In genomic region chr6:16585805-16586204, GRCh38 we compare ENCODE assay signal across 11 cellular contexts.
DNase-seq lines count a peak whose midpoint lies in the region; ATAC-seq and TF ChIP-seq lines count a peak whose summit lies in the region.
"Had no signal": no experiment of that assay in that cellular context is flagged by ENCODE, and none has a peak within 500 bp of the region (broad histone marks: within the 10 kb centered on the region; RNA-seq: fewer than 3 reads in every experiment).

No MANE protein-coding gene starts in this region.

- intact Hi-C loops in dorsolateral prefrontal cortex (cut with DNase I), result loop anchor here in 1 of 2 donors (5.0 kb wide), 1 partner anchor 41 kb away; no protein-coding TSS in a partner anchor

- no peaks in the 10 kb centered on the region for H3K27me3 ChIP-seq in dorsolateral prefrontal cortex
- H3K27me3 ChIP-seq: SJSA1 had no signal

- ATAC-seq in natural killer cell treated with Interleukin-12 subunit alpha and Interleukin-12 subunit beta and Interleukin-15 and Interleukin-18, amount 100 ng/mL, for 72 hours, result peak in 1 of 2 donors; percentile 48
- no peak for ATAC-seq in GM19455 (IDR thresholded peaks at IDR 0.05; ENCODE audit: unreplicated experiment)
- no peak for ATAC-seq in GM18909 (IDR thresholded peaks at IDR 0.05; ENCODE audit: poor library complexity, unreplicated experiment)
- no peak for ATAC-seq in GM21390 (IDR thresholded peaks at IDR 0.05; ENCODE audit: unreplicated experiment)

- peak; percentile 44 for DNase-seq in AG20443 (ENCODE audit: low spot score)
- peak; percentile 76 to 80 for DNase-seq in Kasumi-1 (lab: John Stamatoyannopoulos, UW)
- no peak for DNase-seq in dorsolateral prefrontal cortex
- DNase-seq in natural killer cell treated with Interleukin-12 subunit alpha and Interleukin-12 subunit beta and Interleukin-15 and Interleukin-18, amount 100 ng/mL, for 72 hours (ENCODE audit: low spot score), result no peak
- no peak for DNase-seq in NCI-H510A treated with DMSO at 0.1 percent for 48 hours (lab: John Stamatoyannopoulos, UW)
- DNase-seq: activated naive CD4-positive, alpha-beta T cell treated with anti-CD3 and anti-CD28 coated beads, Interleukin-2, amount 10 ng/mL, durations not matched to agents 7 days and 5 days; NCI-H446 had no signal

- peak overlapping the region; percentile 58 to 76 for H3K27ac Mint-ChIP-seq in natural killer cell treated with Interleukin-12 subunit alpha and Interleukin-12 subunit beta and Interleukin-15 and Interleukin-18, amount 100 ng/mL, for 72 hours
- H3K27ac Mint-ChIP-seq: activated naive CD4-positive, alpha-beta T cell treated with anti-CD3 and anti-CD28 coated beads, Interleukin-2, amount 10 ng/mL, durations not matched to agents 7 days and 5 days had no signal

- peaks cover 32 to 40% of the 10 kb centered on the region in 2 donors for H3K4me1 Mint-ChIP-seq in natural killer cell treated with Interleukin-12 subunit alpha and Interleukin-12 subunit beta and Interleukin-15 and Interleukin-18, amount 100 ng/mL, for 72 hours (ENCODE audit: low read depth in 2 of 2)

- H3K27ac ChIP-seq in dorsolateral prefrontal cortex, result peak overlapping the region in 47 of 59 donors; percentile 8 to 90 (median 58)
- H3K27ac ChIP-seq: SJSA1 had no signal

- no peaks in the 10 kb centered on the region for H3K27me3 Mint-ChIP-seq in natural killer cell treated with Interleukin-12 subunit alpha and Interleukin-12 subunit beta and Interleukin-15 and Interleukin-18, amount 100 ng/mL, for 72 hours
- H3K27me3 Mint-ChIP-seq: activated naive CD4-positive, alpha-beta T cell treated with anti-CD3 and anti-CD28 coated beads, Interleukin-2, amount 10 ng/mL, durations not matched to agents 7 days and 5 days had no signal

- TF ChIP-seq CTCF in dorsolateral prefrontal cortex (IDR thresholded peaks at IDR 0.05 in 54 of 56, conservative IDR thresholded peaks at IDR 0.05 in 2 of 56; ENCODE audit: low read depth in 1 of 56, partially characterized antibody in 56 of 56), result no peak

- peak overlapping the region in 22 of 59 donors; percentile 2 to 48 (median 29) for H3K4me3 ChIP-seq in dorsolateral prefrontal cortex
- H3K4me3 ChIP-seq: SJSA1 had no signal

- H3K9me3 Mint-ChIP-seq in natural killer cell treated with Interleukin-12 subunit alpha and Interleukin-12 subunit beta and Interleukin-15 and Interleukin-18, amount 100 ng/mL, for 72 hours, result no peaks in the 10 kb centered on the region
- H3K9me3 Mint-ChIP-seq: activated naive CD4-positive, alpha-beta T cell treated with anti-CD3 and anti-CD28 coated beads, Interleukin-2, amount 10 ng/mL, durations not matched to agents 7 days and 5 days had no signal

- H3K36me3 Mint-ChIP-seq in natural killer cell treated with Interleukin-12 subunit alpha and Interleukin-12 subunit beta and Interleukin-15 and Interleukin-18, amount 100 ng/mL, for 72 hours, result peaks cover 20% of the 10 kb centered on the region

- H3K4me3 Mint-ChIP-seq in natural killer cell treated with Interleukin-12 subunit alpha and Interleukin-12 subunit beta and Interleukin-15 and Interleukin-18, amount 100 ng/mL, for 72 hours, result peak overlapping the region; percentile 68
- H3K4me3 Mint-ChIP-seq: activated naive CD4-positive, alpha-beta T cell treated with anti-CD3 and anti-CD28 coated beads, Interleukin-2, amount 10 ng/mL, durations not matched to agents 7 days and 5 days had no signal

Comparison
In these comparisons a context has a peak if more than half of its experiments do, and no peak if none do; other contexts are left out.
1. DNase-seq: peak in AG20443 (single experiment) and Kasumi-1 (2 of 2); none in dorsolateral prefrontal cortex (0 of 10), natural killer cell treated with Interleukin-12 subunit alpha and Interleukin-12 subunit beta and Interleukin-15 and Interleukin-18, amount 100 ng/mL, for 72 hours (single experiment) and NCI-H510A treated with DMSO at 0.1 percent for 48 hours (single experiment).